Comparison of ENCODE assay signal across 18 cellular contexts in the genomic region with DNA sequence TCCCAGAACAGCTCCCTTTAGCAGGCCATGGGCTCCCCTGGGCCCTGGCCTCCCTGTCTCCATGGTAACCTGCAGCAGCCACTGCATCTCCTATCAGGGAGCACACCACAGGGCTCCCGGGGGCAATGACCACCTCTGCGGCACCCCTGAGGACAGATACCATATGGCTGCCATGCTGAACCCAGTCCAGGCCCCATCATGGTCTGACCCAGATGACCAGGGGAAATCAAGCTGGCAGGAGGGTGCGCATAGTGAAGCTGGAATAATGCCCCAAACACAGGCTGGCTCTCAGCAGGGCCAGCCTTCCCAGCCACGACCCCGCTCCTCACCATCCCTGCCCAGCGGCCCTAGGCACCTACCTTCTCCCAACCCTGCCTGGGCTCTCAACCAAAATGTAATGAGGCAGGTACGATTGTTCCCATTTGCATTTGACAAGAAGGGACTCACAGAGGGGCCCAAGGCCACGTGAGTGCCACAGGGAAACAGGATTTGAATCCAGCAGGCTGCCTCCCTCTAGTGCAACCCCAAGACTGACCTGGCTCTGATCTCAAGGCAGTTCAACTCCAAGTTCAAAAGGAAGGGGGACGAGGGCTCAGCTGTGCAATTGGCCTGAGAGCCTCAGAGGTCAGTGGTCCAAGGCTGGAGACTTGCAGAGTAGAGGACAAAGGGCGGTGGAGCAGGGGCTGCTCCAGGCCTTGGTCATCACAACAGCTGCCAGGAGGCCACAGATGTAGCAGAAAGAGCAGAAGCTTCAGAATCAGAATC. TPM values are rescaled to one million over a fixed set of nuclear protein-coding genes. Genes with fewer than 3 reads are reported as not detected.
"Had no signal": no experiment of that assay in that cellular context is flagged by ENCODE, and none has a peak within 500 bp of the region (broad histone marks: within the 10 kb centered on the region; RNA-seq: fewer than 3 reads in every experiment).

No MANE protein-coding gene starts in this region.

- H3K9me3 ChIP-seq: heart left ventricle, neutrophil, right atrium auricular region had no signal

- FAIRE-seq: bronchial epithelial cell, colon, endothelial cell of umbilical vein, keratinocyte had no signal

- H3K4me2 ChIP-seq: smooth muscle cell had no signal

- H3K9me3 Mint-ChIP-seq: activated CD4-positive, alpha-beta memory T cell treated with anti-CD3 and anti-CD28 coated beads for 36 hours; activated naive CD8-positive, alpha-beta T cell treated with anti-CD3 and anti-CD28 coated beads for 36 hours; activated T-cell treated with anti-CD3 and anti-CD28 coated beads, Interleukin-2, amount 50 U/mL, for 4 hours; T-cell had no signal

- ATAC-seq: activated T-cell treated with anti-CD3 and anti-CD28 coated beads, Interleukin-2, amount 50 U/mL, for 4 hours; heart left ventricle; left ventricle myocardium superior; T-cell had no signal

- H3K4me3 ChIP-seq: heart left ventricle, right atrium auricular region, smooth muscle cell had no signal

- H3K4me3 Mint-ChIP-seq: activated naive CD8-positive, alpha-beta T cell treated with anti-CD3 and anti-CD28 coated beads for 36 hours; activated T-cell treated with anti-CD3 and anti-CD28 coated beads, Interleukin-2, amount 50 U/mL, for 4 hours had no signal

- H3K27ac Mint-ChIP-seq: activated CD4-positive, alpha-beta memory T cell treated with anti-CD3 and anti-CD28 coated beads for 36 hours; activated naive CD8-positive, alpha-beta T cell treated with anti-CD3 and anti-CD28 coated beads for 36 hours had no signal

- H3K36me3 Mint-ChIP-seq: activated CD4-positive, alpha-beta memory T cell treated with anti-CD3 and anti-CD28 coated beads for 36 hours; activated naive CD8-positive, alpha-beta T cell treated with anti-CD3 and anti-CD28 coated beads for 36 hours; T-cell had no signal

- H3K27ac ChIP-seq: heart left ventricle, neutrophil, right atrium auricular region had no signal

- DNase-seq: activated CD4-positive, alpha-beta memory T cell treated with anti-CD3 and anti-CD28 coated beads for 36 hours; activated gamma-delta T cell treated with Interleukin-2 at 50 U/mL for 16 hours; activated naive CD8-positive, alpha-beta T cell treated with anti-CD3 and anti-CD28 coated beads for 36 hours; activated T-cell treated with anti-CD3 and anti-CD28 coated beads, Interleukin-2, amount 50 U/mL, for 4 hours; foreskin melanocyte; heart left ventricle; left ventricle myocardium superior; mesendoderm; stimulated activated naive CD4-positive, alpha-beta T cell; T-cell; T1000 had no signal

- H3K36me3 ChIP-seq: heart left ventricle, neutrophil, right atrium auricular region had no signal

RNA-seq across cellular contexts. Expression of gene RUNDC3A, which starts 2.4 kb away (rescaled TPM):
- total RNA-seq: activated CD4-positive, alpha-beta memory T cell treated with anti-CD3 and anti-CD28 coated beads for 36 hours; endothelial cell of umbilical vein had no signal

RNA-seq across cellular contexts. Expression of gene SLC4A1, which starts 42.9 kb away (rescaled TPM):
- total RNA-seq: activated CD4-positive, alpha-beta memory T cell treated with anti-CD3 and anti-CD28 coated beads for 36 hours; activated naive CD8-positive, alpha-beta T cell treated with anti-CD3 and anti-CD28 coated beads for 36 hours; activated T-cell treated with anti-CD3 and anti-CD28 coated beads, Interleukin-2, amount 50 U/mL, for 4 hours; bronchial epithelial cell; endothelial cell of umbilical vein; left ventricle myocardium superior; smooth muscle cell; T-cell had no signal
- polyA plus RNA-seq: endothelial cell of umbilical vein, keratinocyte, smooth muscle cell had no signal
